ENCODE assay signal across 18 cellular contexts in genomic region chr11:79670846-79671245, GRCh38.
A peak's percentile ranks its signal among the peaks of the same experiment; 100 is the strongest.
DNase-seq lines count a peak whose midpoint lies in the region; ATAC-seq, FAIRE-seq and TF ChIP-seq lines count a peak whose summit lies in the region.
"Had no signal": no experiment of that assay in that cellular context is flagged by ENCODE, and none has a peak within 500 bp of the region (broad histone marks: within the 10 kb centered on the region; RNA-seq: fewer than 3 reads in every experiment).

No MANE protein-coding gene starts in this region.

- peak overlapping the region; percentile 8 for H3K27ac ChIP-seq in hepatocyte
- H3K27ac ChIP-seq in aorta (ENCODE audit: low read depth in 1 of 2, low read length in 2 of 2): no peak overlapping the region
- H3K27ac ChIP-seq: A549 had no signal

- intact Hi-C loops in aorta (cut with DNase I): no loop called here

- H3K9me3 ChIP-seq in hepatocyte (ENCODE audit: low read depth) (no peaks in the 10 kb centered on the region), aorta (ENCODE audit: control insufficient read depth, low read length) (no peaks in the 10 kb centered on the region)
- H3K9me3 ChIP-seq: A549 had no signal

- H3K4me1 ChIP-seq in hepatocyte (ENCODE audit: insufficient read depth): peaks cover 4% of the 10 kb centered on the region
- H3K4me1 ChIP-seq in aorta (ENCODE audit: control insufficient read depth in 1 of 2, insufficient read depth in 2 of 2, low read length in 2 of 2): no peaks in the 10 kb centered on the region
- H3K4me1 ChIP-seq: A549 had no signal

- no peak for TF ChIP-seq CTCF in hepatocyte (IDR thresholded peaks at IDR 0.05; ENCODE audit: poor library complexity)

- H3K9me2 ChIP-seq in hepatocyte (replicated peaks; ENCODE audit: insufficient read depth): no peaks in the 10 kb centered on the region

- H3K4me3 ChIP-seq in hepatocyte (no peak overlapping the region), aorta (ENCODE audit: low read length in 2 of 2) (no peak overlapping the region)
- H3K4me3 ChIP-seq: A549, GM23338 had no signal

- no peaks in the 10 kb centered on the region for H3K27me3 ChIP-seq in hepatocyte
- H3K27me3 ChIP-seq in aorta (ENCODE audit: control insufficient read depth in 1 of 2, insufficient read depth in 2 of 2, low read length in 1 of 2): peaks cover 0 to 3% of the 10 kb centered on the region in 2 donors

- ATAC-seq in aorta (ENCODE audit: low FRiP score): no peak
- ATAC-seq: A549, GM23338, Panc1, SK-N-SH treated with all-trans-retinoic acid at 6 μM for 48 hours had no signal

- no peak overlapping the region for H2AFZ ChIP-seq in hepatocyte

- no peaks in the 10 kb centered on the region for H3K79me2 ChIP-seq in hepatocyte

- H3K4me2 ChIP-seq in hepatocyte: no peak overlapping the region
- H3K4me2 ChIP-seq: A549, GM23338 had no signal

- no peaks in the 10 kb centered on the region for H4K20me1 ChIP-seq in hepatocyte (ENCODE audit: insufficient read depth, poor library complexity, severe bottlenecking)

- FAIRE-seq in GM12891 (lab: Jason Lieb, UNC): no peak
- FAIRE-seq: A549 had no signal

- 29% methylated on average over 3 of the region's 3 CpGs for WGBS in hepatocyte (ENCODE audit: low lambda C conversion rate, missing lambda C conversion rate)
- WGBS in aorta, 2 donors: 66 to 76% methylated on average over 3 of the region's 3 CpGs

- H3K36me3 ChIP-seq in hepatocyte (replicated peaks; ENCODE audit: insufficient read depth, low read depth) (no peaks in the 10 kb centered on the region), aorta (ENCODE audit: control insufficient read depth in 1 of 2, insufficient read depth in 2 of 2, low read length in 1 of 2) (no peaks in the 10 kb centered on the region)

- TF ChIP-seq POLR2A in GM12891 (IDR thresholded peaks at IDR 0.05; ENCODE audit: low read depth, low read length): no peak

- DNase-seq in ELF-1 (ENCODE audit: low read depth, low spot score) (peak; percentile 41), amniotic epithelial cell (ENCODE audit: low read depth) (peak; percentile 31), hepatocyte (ENCODE audit: low spot score) (peak; percentile 47), pons (ENCODE audit: low spot score) (peak; percentile 12), aorta (no peak), GM12891 (ENCODE audit: insufficient read length, low spot score) (no peak), NCI-H1930 (lab: John Stamatoyannopoulos, UW) (no peak)
- DNase-seq in stimulated activated CD4-positive, alpha-beta T cell treated with anti-CD3 and anti-CD28 coated beads, Interleukin-15, amount 100 ng/mL, for 24 hours: no peak
- DNase-seq: DMS79, HCEC 1CT, NCI-H1694 treated with DMSO at 0.1 percent for 48 hours, NCI-H2107, NCI-H510A, NCI-H748 treated with DMSO at 0.1 percent for 48 hours had no signal

TF ChIP-seq in GM12891, 5 proteins besides CTCF, POLR2A, EP300 and RAD21:
- TF ChIP-seq TAF1 (IDR thresholded peaks at IDR 0.05; ENCODE audit: low read depth, low read length) (no peak), POLR2AphosphoS5 (IDR thresholded peaks at IDR 0.05; ENCODE audit: low read depth, low read length) (no peak)

Comparison
In these comparisons a context has a peak if more than half of its experiments do, and no peak if none do; other contexts are left out.
1. DNase-seq: peak in ELF-1 (single experiment), amniotic epithelial cell (single experiment), hepatocyte (single experiment) and pons (single experiment); none in aorta (0 of 2), GM12891 (single experiment), NCI-H1930 (0 of 2) and stimulated activated CD4-positive, alpha-beta T cell treated with anti-CD3 and anti-CD28 coated beads, Interleukin-15, amount 100 ng/mL, for 24 hours (single experiment).